Comparison of ENCODE assay signal across 23 cellular contexts in genomic region chr2:98585386-98585785, GRCh38.
"Had no signal": no experiment of that assay in that cellular context is flagged by ENCODE, and none has a peak within 500 bp of the region (broad histone marks: within the 10 kb centered on the region; RNA-seq: fewer than 3 reads in every experiment).

No MANE protein-coding gene starts in this region.

- H3K9me3 Mint-ChIP-seq: activated naive CD8-positive, alpha-beta T cell treated with anti-CD3 and anti-CD28 coated beads for 36 hours; activated T-cell treated with anti-CD3 and anti-CD28 coated beads, Interleukin-2, amount 50 U/mL, for 4 hours had no signal

- H3K4me3 Mint-ChIP-seq: activated naive CD8-positive, alpha-beta T cell treated with anti-CD3 and anti-CD28 coated beads for 36 hours; activated T-cell treated with anti-CD3 and anti-CD28 coated beads, Interleukin-2, amount 50 U/mL, for 4 hours had no signal

- H3K27me3 ChIP-seq: brain microvascular endothelial cell, cardiac muscle cell, Peyer's patch, SJCRH30 had no signal

- H3K27ac Mint-ChIP-seq: activated naive CD8-positive, alpha-beta T cell treated with anti-CD3 and anti-CD28 coated beads for 36 hours had no signal

- H3K4me1 ChIP-seq: Peyer's patch, SJCRH30 had no signal

- H3K27ac ChIP-seq: brain microvascular endothelial cell, cardiac muscle cell, Peyer's patch, RWPE1, SJCRH30, VCaP had no signal

- H3K27me3 Mint-ChIP-seq: activated naive CD8-positive, alpha-beta T cell treated with anti-CD3 and anti-CD28 coated beads for 36 hours had no signal

- H3K9ac ChIP-seq: SK-N-SH had no signal

- DNase-seq: activated CD4-positive, CD25-positive, alpha-beta regulatory T cell; activated effector memory CD4-positive, alpha-beta T cell treated with anti-CD3 and anti-CD28 coated beads, Interleukin-2, amount 50 U/mL, for 16 hours; activated naive CD4-positive, alpha-beta T cell treated with Interleukin-2 at 50 U/mL for 16 hours; activated naive CD8-positive, alpha-beta T cell treated with anti-CD3 and anti-CD28 coated beads for 36 hours; activated T-cell treated with anti-CD3 and anti-CD28 coated beads, Interleukin-2, amount 50 U/mL, for 4 hours; brain microvascular endothelial cell; Karpas-422; MM.1S; NCI-H1105; NCI-H1436; NCI-H1694 treated with DMSO at 0.1 percent for 48 hours; NCI-H2029 treated with DMSO at 0.1 percent for 48 hours; NCI-H345; NCI-H510A treated with DMSO at 0.1 percent for 48 hours; Peyer's patch; Right ventricle myocardium superior; SJCRH30; SK-N-SH; T-helper 1 cell had no signal

- ATAC-seq: activated T-cell treated with anti-CD3 and anti-CD28 coated beads, Interleukin-2, amount 50 U/mL, for 4 hours; K562 had no signal

- H3K4me1 Mint-ChIP-seq: activated naive CD8-positive, alpha-beta T cell treated with anti-CD3 and anti-CD28 coated beads for 36 hours had no signal

- H3K4me3 ChIP-seq: cardiac muscle cell, K562, Peyer's patch, SJCRH30 had no signal

- H3K9me3 ChIP-seq: Peyer's patch, SJCRH30, SK-N-SH had no signal

- H3K4me2 ChIP-seq: SK-N-SH had no signal
